2 cellular contexts compared by ENCODE assay signal in genomic region chr2:241261628-241262027, GRCh38.
TF ChIP-seq lines count a peak whose summit lies in the region.

No MANE protein-coding gene starts in this region.

TF ChIP-seq in HCT116, 20 proteins besides CTCF, POLR2A, EP300 and RAD21:
- TF ChIP-seq REST (IDR thresholded peaks at IDR 0.05; ENCODE audit: low read depth) (no peak), EGR1 (IDR thresholded peaks at IDR 0.05; ENCODE audit: low read depth) (no peak), TCF7L2 (IDR thresholded peaks at IDR 0.05; ENCODE audit: borderline replicate concordance, extremely low read depth, insufficient read depth, insufficient read length) (no peak)

TF ChIP-seq in SK-N-SH, 30 proteins besides CTCF, POLR2A, EP300 and RAD21 (continued from another document):
- TF ChIP-seq NFIC (IDR thresholded peaks at IDR 0.05; ENCODE audit: borderline replicate concordance) (no peak), YY1 (IDR thresholded peaks at IDR 0.05; ENCODE audit: low read depth) (no peak), MEF2A (IDR thresholded peaks at IDR 0.05; ENCODE audit: borderline replicate concordance, low read depth) (no peak), TCF12 (IDR thresholded peaks at IDR 0.05) (no peak), JUND (IDR thresholded peaks at IDR 0.05) (no peak), USF1 (IDR thresholded peaks at IDR 0.05; ENCODE audit: borderline replicate concordance, low read depth) (no peak), NRF1 (IDR thresholded peaks at IDR 0.05; ENCODE audit: low read depth, low read length) (no peak), REST (IDR thresholded peaks at IDR 0.05; ENCODE audit: low read depth, low read length) (no peak), FOXM1 (IDR thresholded peaks at IDR 0.05; ENCODE audit: low read depth) (no peak), FOSL2 (IDR thresholded peaks at IDR 0.05; ENCODE audit: borderline replicate concordance, low read depth) (no peak), GATA2 (CRISPR knock-in tag; IDR thresholded peaks at IDR 0.05) (no peak), SMC3 (IDR thresholded peaks at IDR 0.05; ENCODE audit: low read depth, low read length) (no peak), MXI1 (IDR thresholded peaks at IDR 0.05; ENCODE audit: low read depth, low read length) (no peak)
- TF ChIP-seq, protein P1, sequence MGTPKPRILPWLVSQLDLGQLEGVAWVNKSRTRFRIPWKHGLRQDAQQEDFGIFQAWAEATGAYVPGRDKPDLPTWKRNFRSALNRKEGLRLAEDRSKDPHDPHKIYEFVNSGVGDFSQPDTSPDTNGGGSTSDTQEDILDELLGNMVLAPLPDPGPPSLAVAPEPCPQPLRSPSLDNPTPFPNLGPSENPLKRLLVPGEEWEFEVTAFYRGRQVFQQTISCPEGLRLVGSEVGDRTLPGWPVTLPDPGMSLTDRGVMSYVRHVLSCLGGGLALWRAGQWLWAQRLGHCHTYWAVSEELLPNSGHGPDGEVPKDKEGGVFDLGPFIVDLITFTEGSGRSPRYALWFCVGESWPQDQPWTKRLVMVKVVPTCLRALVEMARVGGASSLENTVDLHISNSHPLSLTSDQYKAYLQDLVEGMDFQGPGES (IDR thresholded peaks at IDR 0.05; ENCODE audit: low read depth, low read length), result no peak
TF ChIP-seq in SK-N-SH: peak in this region for 0.
